ENCODE assay signal across 11 cellular contexts in genomic region chr9:133058550-133059320, GRCh38. TPM values are rescaled to one million over a fixed set of nuclear protein-coding genes. Genes with fewer than 3 reads are reported as not detected.
DNase-seq lines count a peak whose midpoint lies in the region; ATAC-seq and TF ChIP-seq lines count a peak whose summit lies in the region.
"Had no signal": no experiment of that assay in that cellular context is flagged by ENCODE, and none has a peak within 500 bp of the region (broad histone marks: within the 10 kb centered on the region; RNA-seq: fewer than 3 reads in every experiment).

No MANE protein-coding gene starts in this region.

- H3K4me3 ChIP-seq in H7 (ENCODE audit: insufficient read depth, low read depth, low read length) = no peak overlapping the region
- H3K4me3 ChIP-seq: transverse colon had no signal

- no peak overlapping the region for H3K4me3 Mint-ChIP-seq in activated CD4-positive, alpha-beta T cell treated with anti-CD3 and anti-CD28 coated beads for 36 hours
- peak overlapping the region; percentile 41 for H3K4me3 Mint-ChIP-seq in activated CD8-positive, alpha-beta T cell treated with anti-CD3 and anti-CD28 coated beads, Interleukin-2, amount 10 ng/mL, durations not matched to agents 7 days and 5 days
- peak overlapping the region; percentile 57 for H3K4me3 Mint-ChIP-seq in natural killer cell

- H3K27me3 Mint-ChIP-seq in activated CD4-positive, alpha-beta T cell treated with anti-CD3 and anti-CD28 coated beads for 36 hours = no peaks in the 10 kb centered on the region
- no peaks in the 10 kb centered on the region for H3K27me3 Mint-ChIP-seq in activated CD8-positive, alpha-beta T cell treated with anti-CD3 and anti-CD28 coated beads, Interleukin-2, amount 10 ng/mL, durations not matched to agents 7 days and 5 days (ENCODE audit: low read depth)
- H3K27me3 Mint-ChIP-seq in natural killer cell (ENCODE audit: low read depth in 2 of 2) = no peaks in the 10 kb centered on the region

- no peak for TF ChIP-seq CTCF in natural killer cell (IDR thresholded peaks at IDR 0.05)

- peaks cover 48% of the 10 kb centered on the region for H3K4me1 Mint-ChIP-seq in activated CD4-positive, alpha-beta T cell treated with anti-CD3 and anti-CD28 coated beads for 36 hours
- H3K4me1 Mint-ChIP-seq in activated CD8-positive, alpha-beta T cell treated with anti-CD3 and anti-CD28 coated beads, Interleukin-2, amount 10 ng/mL, durations not matched to agents 7 days and 5 days (ENCODE audit: low read depth) = peaks cover 63% of the 10 kb centered on the region
- H3K4me1 Mint-ChIP-seq in natural killer cell = peaks cover 25 to 34% of the 10 kb centered on the region in 2 donors

- peaks cover 24% of the 10 kb centered on the region for H3K36me3 Mint-ChIP-seq in activated CD4-positive, alpha-beta T cell treated with anti-CD3 and anti-CD28 coated beads for 36 hours (ENCODE audit: low read depth)
- peaks cover 42% of the 10 kb centered on the region for H3K36me3 Mint-ChIP-seq in activated CD8-positive, alpha-beta T cell treated with anti-CD3 and anti-CD28 coated beads, Interleukin-2, amount 10 ng/mL, durations not matched to agents 7 days and 5 days (ENCODE audit: low read depth)
- no peaks in the 10 kb centered on the region for H3K36me3 Mint-ChIP-seq in natural killer cell

- peak; percentile 14 for ATAC-seq in activated CD4-positive, alpha-beta T cell treated with anti-CD3 and anti-CD28 coated beads for 36 hours
- ATAC-seq in activated CD8-positive, alpha-beta T cell treated with anti-CD3 and anti-CD28 coated beads, Interleukin-2, amount 10 ng/mL, durations not matched to agents 7 days and 5 days = peak; percentile 50
- ATAC-seq in natural killer cell = peak in 2 of 3 donors; percentile 17 to 23

- no peaks in the 10 kb centered on the region for H3K27me3 ChIP-seq in H7 (ENCODE audit: control insufficient read depth, insufficient read depth, low read length)
- H3K27me3 ChIP-seq: transverse colon had no signal

- CTCF ChIA-PET in activated CD4-positive, alpha-beta T cell treated with anti-CD3 and anti-CD28 coated beads for 36 hours (lab: Charles Lee) = interaction anchor here (1.0 kb wide), 1 partner anchor 180 kb away, joined by 3 read pairs; no protein-coding TSS in a partner anchor
- CTCF ChIA-PET in activated CD8-positive, alpha-beta T cell treated with anti-CD3 and anti-CD28 coated beads, Interleukin-2, amount 10 ng/mL, durations not matched to agents 7 days and 5 days (lab: Charles Lee) = interaction anchor here (0.9 to 2.8 kb wide), 7 partner anchors 10 to 128 kb away, joined by 3 to 20 read pairs (median 7); no protein-coding TSS in a partner anchor

- peak; percentile 28 for DNase-seq in activated CD4-positive, alpha-beta T cell treated with anti-CD3 and anti-CD28 coated beads for 36 hours
- no peak for DNase-seq in activated CD4-positive, alpha-beta T cell treated with anti-CD3 and anti-CD28 coated beads for 4 hours
- peak; percentile 55 for DNase-seq in H7
- DNase-seq in activated CD8-positive, alpha-beta T cell treated with anti-CD3 and anti-CD28 coated beads, Interleukin-2, amount 10 ng/mL, durations not matched to agents 7 days and 5 days = peak; percentile 57
- no peak for DNase-seq in natural killer cell
- DNase-seq in stimulated activated CD4-positive, alpha-beta T cell treated with anti-CD3 and anti-CD28 coated beads, Interleukin-4, amount 100 ng/mL, for 24 hours = no peak
- DNase-seq in NCI-H1694 treated with DMSO at 0.1 percent for 48 hours (lab: John Stamatoyannopoulos, UW) = no peak
- no peak for DNase-seq in islet precursor cell
- DNase-seq: NCI-H345, transverse colon had no signal

- H3K27ac Mint-ChIP-seq in activated CD4-positive, alpha-beta T cell treated with anti-CD3 and anti-CD28 coated beads for 36 hours = peak overlapping the region; percentile 44
- peak overlapping the region; percentile 94 for H3K27ac Mint-ChIP-seq in activated CD8-positive, alpha-beta T cell treated with anti-CD3 and anti-CD28 coated beads, Interleukin-2, amount 10 ng/mL, durations not matched to agents 7 days and 5 days
- H3K27ac Mint-ChIP-seq in natural killer cell = peak overlapping the region; percentile 60 to 63

- peaks cover 18% of the 10 kb centered on the region for H3K36me3 ChIP-seq in H7 (replicated peaks; ENCODE audit: control insufficient read depth, insufficient read depth, low read length)

- no peaks in the 10 kb centered on the region for H3K9me3 Mint-ChIP-seq in activated CD4-positive, alpha-beta T cell treated with anti-CD3 and anti-CD28 coated beads for 36 hours (ENCODE audit: low read depth)
- H3K9me3 Mint-ChIP-seq in activated CD8-positive, alpha-beta T cell treated with anti-CD3 and anti-CD28 coated beads, Interleukin-2, amount 10 ng/mL, durations not matched to agents 7 days and 5 days (ENCODE audit: insufficient read depth) = no peaks in the 10 kb centered on the region
- H3K9me3 Mint-ChIP-seq in natural killer cell = no peaks in the 10 kb centered on the region

- POLR2A ChIA-PET in activated CD4-positive, alpha-beta T cell treated with anti-CD3 and anti-CD28 coated beads for 36 hours (lab: Charles Lee) = interaction anchor here (0.6 kb wide), 1 partner anchor 1423 kb away, joined by 3 read pairs; no protein-coding TSS in a partner anchor
- POLR2A ChIA-PET in activated CD8-positive, alpha-beta T cell treated with anti-CD3 and anti-CD28 coated beads, Interleukin-2, amount 10 ng/mL, durations not matched to agents 7 days and 5 days (lab: Charles Lee) = interaction anchor here (0.7 kb wide), 1 partner anchor 9 kb away, joined by 3 read pairs; no protein-coding TSS in a partner anchor

- intact Hi-C loops in activated CD4-positive, alpha-beta T cell treated with anti-CD3 and anti-CD28 coated beads for 36 hours (cut with DNase I, micrococcal nuclease) = no loop called here
- intact Hi-C loops in natural killer cell (cut with micrococcal nuclease) = no loop called here

RNA-seq across cellular contexts. Expression of gene CEL, which starts 3.0 kb away (rescaled TPM):
- 1 to 10 TPM in 1 of 2 experiments, under 1 TPM in 1; 0.98 to 1.2 TPM for total RNA-seq in activated CD4-positive, alpha-beta T cell treated with anti-CD3 and anti-CD28 coated beads for 36 hours
- 0.87 and 1.7 TPM in 2 replicates for total RNA-seq in H7 (2014; rRNA removed; shearing (Covaris generic))
- total RNA-seq in activated CD8-positive, alpha-beta T cell treated with anti-CD3 and anti-CD28 coated beads, Interleukin-2, amount 10 ng/mL, durations not matched to agents 7 days and 5 days = 1 to 10 TPM; 2.4 to 2.8 TPM
- total RNA-seq in natural killer cell = under 1 TPM; 0.18 to 0.68 (median 0.42) TPM
- total RNA-seq: skeletal muscle tissue had no signal

RNA-seq across cellular contexts. Expression of gene GTF3C5, which starts 27.9 kb away (rescaled TPM):
- 10 to 100 TPM; 81.3 to 84.5 TPM for total RNA-seq in activated CD4-positive, alpha-beta T cell treated with anti-CD3 and anti-CD28 coated beads for 36 hours
- 131 and 133 TPM in 2 replicates for total RNA-seq in H7 (2014; rRNA removed; shearing (Covaris generic))
- total RNA-seq in activated CD8-positive, alpha-beta T cell treated with anti-CD3 and anti-CD28 coated beads, Interleukin-2, amount 10 ng/mL, durations not matched to agents 7 days and 5 days = 10 to 100 TPM; 89.3 to 95.7 TPM
- 10 to 100 TPM; 52.6 to 69.2 (median 60.4) TPM for total RNA-seq in natural killer cell

Comparison
In these comparisons a context has a peak if more than half of its experiments do, and no peak if none do; other contexts are left out.
1. DNase-seq: peak in activated CD4-positive, alpha-beta T cell treated with anti-CD3 and anti-CD28 coated beads for 36 hours (single experiment), H7 (single experiment) and activated CD8-positive, alpha-beta T cell treated with anti-CD3 and anti-CD28 coated beads, Interleukin-2, amount 10 ng/mL, durations not matched to agents 7 days and 5 days (single experiment); none in activated CD4-positive, alpha-beta T cell treated with anti-CD3 and anti-CD28 coated beads for 4 hours (0 of 2), natural killer cell (single experiment), stimulated activated CD4-positive, alpha-beta T cell treated with anti-CD3 and anti-CD28 coated beads, Interleukin-4, amount 100 ng/mL, for 24 hours (single experiment), NCI-H1694 treated with DMSO at 0.1 percent for 48 hours (single experiment) and islet precursor cell (single experiment).
2. H3K27ac Mint-ChIP-seq: peak in every context shown above with its lines; median percentile 94 in activated CD8-positive, alpha-beta T cell treated with anti-CD3 and anti-CD28 coated beads, Interleukin-2, amount 10 ng/mL, durations not matched to agents 7 days and 5 days; 62 in natural killer cell; 44 in activated CD4-positive, alpha-beta T cell treated with anti-CD3 and anti-CD28 coated beads for 36 hours.
3. Peak in every context shown above with its lines, with median percentiles within 50 percentile points of each other: ATAC-seq.